Comparison of ENCODE assay signal across 16 cellular contexts in genomic region chr7:35755711-35756110, GRCh38.
"Had no signal": no experiment of that assay in that cellular context is flagged by ENCODE, and none has a peak within 500 bp of the region (broad histone marks: within the 10 kb centered on the region; RNA-seq: fewer than 3 reads in every experiment).

No MANE protein-coding gene starts in this region.

- ATAC-seq: activated CD8-positive, alpha-beta T cell treated with anti-CD3 and anti-CD28 coated beads for 36 hours; stimulated activated memory B cell treated with anti-CD40 and anti-IgM and Interleukin-4, amounts not matched to agents 10 μg/mL and 1 μg/mL and 100 μg/mL, for 72 hours; T-cell had no signal

- H2AFZ ChIP-seq: parathyroid adenoma had no signal

- DNase-seq: activated CD8-positive, alpha-beta memory T cell treated with anti-CD3 and anti-CD28 coated beads, Interleukin-2, amount 50 U/mL, for 4 hours; activated CD8-positive, alpha-beta T cell treated with anti-CD3 and anti-CD28 coated beads for 36 hours; activated naive CD8-positive, alpha-beta T cell treated with anti-CD3 and anti-CD28 coated beads, Interleukin-2, amount 10 ng/mL, durations not matched to agents 7 days and 5 days; dermis blood vessel endothelial cell; endodermal cell; foreskin fibroblast; heart left ventricle; midbrain; naive B cell; T-cell; T1000; transverse colon had no signal

- H3K9ac ChIP-seq: parathyroid adenoma had no signal

- H3K36me3 ChIP-seq: heart left ventricle, transverse colon had no signal

- H3K9me3 ChIP-seq: heart left ventricle, transverse colon had no signal

- H3K4me3 ChIP-seq: heart left ventricle, transverse colon had no signal

- H3K27ac ChIP-seq: parathyroid adenoma, VCaP had no signal

- FAIRE-seq: islet of Langerhans had no signal

- H3K79me2 ChIP-seq: parathyroid adenoma had no signal

- H3K27me3 ChIP-seq: heart left ventricle, transverse colon had no signal
